In genomic region chr20:50415516-50416268, GRCh38 we compare ENCODE assay signal across 1 cellular context.
TF ChIP-seq lines count a peak whose summit lies in the region.

No MANE protein-coding gene starts in this region.

TF ChIP-seq in HepG2, 621 proteins besides CTCF, POLR2A, EP300 and RAD21 (continued from another document and continues in another):
- TF ChIP-seq ZNF646 (CRISPR knock-in tag; IDR thresholded peaks at IDR 0.05) (no peak), ZNF562 (CRISPR knock-in tag; IDR thresholded peaks at IDR 0.05; ENCODE audit: borderline replicate concordance) (no peak), ZFP37 (CRISPR knock-in tag; IDR thresholded peaks at IDR 0.05; ENCODE audit: borderline replicate concordance) (no peak), ZNF567 (CRISPR knock-in tag; IDR thresholded peaks at IDR 0.05; ENCODE audit: borderline replicate concordance) (0 out of 2 replicates have a peak, but pooled peaks have one; percentile 65), ZNF547 (CRISPR knock-in tag; IDR thresholded peaks at IDR 0.05) (peak; percentile 61; the same call in 1 of the 2 replicates), ZC3H13 (CRISPR knock-in tag; IDR thresholded peaks at IDR 0.05) (peak; percentile 71; the same call in 1 of the 2 replicates), ZNF34 (CRISPR knock-in tag; IDR thresholded peaks at IDR 0.05; ENCODE audit: borderline replicate concordance) (peak; percentile 89; the same call in 1 of the 2 replicates), HCFC1 (IDR thresholded peaks at IDR 0.05; ENCODE audit: low read depth, low read length) (no peak), ZNF720 (CRISPR knock-in tag; IDR thresholded peaks at IDR 0.05) (no peak), SMAD3 (CRISPR knock-in tag; IDR thresholded peaks at IDR 0.05) (peak; percentile 41), MXD3 (CRISPR knock-in tag; IDR thresholded peaks at IDR 0.05) (peak; percentile 37; the same call in 1 of the 2 replicates), ETS1 (CRISPR knock-in tag; IDR thresholded peaks at IDR 0.05) (no peak), ZNF484 (CRISPR knock-in tag; IDR thresholded peaks at IDR 0.05; ENCODE audit: borderline replicate concordance, low read depth) (no peak), MYC (CRISPR knock-in tag; IDR thresholded peaks at IDR 0.05; ENCODE audit: borderline replicate concordance) (peak; percentile 68; the same call in 1 of the 2 replicates), MTF2 (CRISPR knock-in tag; IDR thresholded peaks at IDR 0.05; ENCODE audit: borderline replicate concordance) (no peak), ZNF672 (CRISPR knock-in tag; IDR thresholded peaks at IDR 0.05) (no peak), THAP9 (CRISPR knock-in tag; IDR thresholded peaks at IDR 0.05; ENCODE audit: borderline replicate concordance) (peak; percentile 33; the same call in 1 of the 2 replicates), ZSCAN5A (CRISPR knock-in tag; IDR thresholded peaks at IDR 0.05; ENCODE audit: borderline replicate concordance) (no peak), DDIT3 (CRISPR knock-in tag; IDR thresholded peaks at IDR 0.05) (no peak), NFE2L1 (CRISPR knock-in tag; IDR thresholded peaks at IDR 0.05; ENCODE audit: borderline replicate concordance) (no peak; the same call in 1 of the 2 replicates), NPAS2 (CRISPR knock-in tag; IDR thresholded peaks at IDR 0.05; ENCODE audit: borderline replicate concordance) (no peak), KDM5B (CRISPR knock-in tag; IDR thresholded peaks at IDR 0.05; ENCODE audit: borderline replicate concordance) (peak; percentile 83; the same call in 1 of the 2 replicates), KDM5A (IDR thresholded peaks at IDR 0.05; ENCODE audit: borderline replicate concordance, low read length) (no peak), ATF1 (CRISPR knock-in tag; IDR thresholded peaks at IDR 0.05) (no peak), SIX1 (CRISPR knock-in tag; IDR thresholded peaks at IDR 0.05; ENCODE audit: borderline replicate concordance) (0 out of 2 replicates have a peak, but pooled peaks have one; percentile 11), ZNF33A (CRISPR knock-in tag; IDR thresholded peaks at IDR 0.05; ENCODE audit: borderline replicate concordance) (no peak), ZNF501 (CRISPR knock-in tag; IDR thresholded peaks at IDR 0.05) (peak; percentile 88), MTA1 (CRISPR knock-in tag; IDR thresholded peaks at IDR 0.05; ENCODE audit: borderline replicate concordance) (peak; percentile 94; the same call in 1 of the 2 replicates), MNT (IDR thresholded peaks at IDR 0.05) (no peak), ZNF557 (CRISPR knock-in tag; IDR thresholded peaks at IDR 0.05) (no peak), ZNF17 (CRISPR knock-in tag; IDR thresholded peaks at IDR 0.05) (no peak), ARID4A (CRISPR knock-in tag; IDR thresholded peaks at IDR 0.05; ENCODE audit: borderline replicate concordance) (peak; percentile 34; the same call in 1 of the 2 replicates), EEA1 (CRISPR knock-in tag; IDR thresholded peaks at IDR 0.05; ENCODE audit: borderline replicate concordance) (no peak), ZNF350 (CRISPR knock-in tag; IDR thresholded peaks at IDR 0.05; ENCODE audit: borderline replicate concordance, low read depth) (peak; percentile 80; the same call in 1 of the 2 replicates), ZNF841 (CRISPR knock-in tag; IDR thresholded peaks at IDR 0.05; ENCODE audit: borderline replicate concordance) (no peak), ZNF30 (CRISPR knock-in tag; IDR thresholded peaks at IDR 0.05) (no peak), SRSF1 (optimal IDR thresholded peaks at IDR 0.05; ENCODE audit: low read depth, low read length) (peak; percentile 77), ZIK1 (CRISPR knock-in tag; IDR thresholded peaks at IDR 0.05; ENCODE audit: borderline replicate concordance, low read depth) (no peak; the same call in 1 of the 2 replicates), HOXA3 (CRISPR knock-in tag; IDR thresholded peaks at IDR 0.05) (peak; percentile 93), ZFX (CRISPR knock-in tag; IDR thresholded peaks at IDR 0.05; ENCODE audit: low read depth) (peak; percentile 97), MTA3 (CRISPR knock-in tag; IDR thresholded peaks at IDR 0.05) (no peak), ZFP36L2 (CRISPR knock-in tag; IDR thresholded peaks at IDR 0.05) (no peak), GTF3A (CRISPR knock-in tag; conservative IDR thresholded peaks at IDR 0.05) (no peak), ESRRA (CRISPR knock-in tag; IDR thresholded peaks at IDR 0.05; ENCODE audit: low read depth) (peak; percentile 59), ZNF274 (CRISPR knock-in tag; IDR thresholded peaks at IDR 0.05) (peak; percentile 86)
